1 cellular context compared by ENCODE assay signal in genomic region chr22:21967693-21968271, GRCh38.
A peak's percentile ranks its signal among the peaks of the same experiment; 100 is the strongest.
TF ChIP-seq lines count a peak whose summit lies in the region.

No MANE protein-coding gene starts in this region.

TF ChIP-seq in K562, 482 proteins besides CTCF, POLR2A, EP300 and RAD21 (continued from another document and continues in another):
- TF ChIP-seq RBBP5 (IDR thresholded peaks at IDR 0.05; ENCODE audit: borderline replicate concordance, insufficient read depth, low read length, poor library complexity, severe bottlenecking) (peak; percentile 36), SAFB2 (IDR thresholded peaks at IDR 0.05; ENCODE audit: borderline replicate concordance, low read depth, low read length, severe bottlenecking) (no peak), TRIM24 (IDR thresholded peaks at IDR 0.05) (no peak), ZFX (CRISPR knock-in tag; IDR thresholded peaks at IDR 0.05) (no peak), ZNF764 (CRISPR knock-in tag; IDR thresholded peaks at IDR 0.05; ENCODE audit: low read depth) (no peak), ARID3A (IDR thresholded peaks at IDR 0.05; ENCODE audit: borderline replicate concordance, low read depth, low read length) (no peak), ZNF655 (CRISPR knock-in tag; IDR thresholded peaks at IDR 0.05) (0 out of 2 replicates have a peak, but pooled peaks have one; percentile 46), SRF (CRISPR knock-in tag; IDR thresholded peaks at IDR 0.05) (0 out of 4 replicates have a peak, but pooled peaks of 1 of the 2 experiments have one; percentile 12), ESRRB (CRISPR knock-in tag; IDR thresholded peaks at IDR 0.05; ENCODE audit: borderline replicate concordance) (peak; percentile 72; the same call in 1 of the 2 replicates), SUPT5H (IDR thresholded peaks at IDR 0.05) (peak; percentile 56), NRF1 (conservative IDR thresholded peaks at IDR 0.05 in 1 of 2, IDR thresholded peaks at IDR 0.05 in 1 of 2) (no peak), NKRF (IDR thresholded peaks at IDR 0.05; ENCODE audit: borderline replicate concordance) (no peak), ZNF146 (CRISPR knock-in tag; IDR thresholded peaks at IDR 0.05; ENCODE audit: unreplicated experiment) (no peak), E2F5 (CRISPR knock-in tag; IDR thresholded peaks at IDR 0.05) (no peak), MTA1 (IDR thresholded peaks at IDR 0.05; ENCODE audit: borderline replicate concordance) (no peak), FOXP1 (CRISPR knock-in tag; IDR thresholded peaks at IDR 0.05) (no peak), ZNF263 (CRISPR knock-in tag; IDR thresholded peaks at IDR 0.05; ENCODE audit: borderline replicate concordance) (no peak), PHTF2 (CRISPR knock-in tag; IDR thresholded peaks at IDR 0.05) (no peak), ZFP1 (CRISPR knock-in tag; IDR thresholded peaks at IDR 0.05) (no peak), AFF1 (IDR thresholded peaks at IDR 0.05; ENCODE audit: low read depth in 1 of 2, partially characterized antibody in 2 of 2) (no peak), RUNX1 (IDR thresholded peaks at IDR 0.05; ENCODE audit: low read depth) (no peak), ZNF282 (CRISPR knock-in tag; IDR thresholded peaks at IDR 0.05) (0 out of 2 replicates have a peak, but pooled peaks have one; percentile 18), HNRNPL (IDR thresholded peaks at IDR 0.05; ENCODE audit: low read depth, low read length) (no peak), HMG20A (CRISPR knock-in tag; conservative IDR thresholded peaks at IDR 0.05) (no peak), ARID3B (CRISPR knock-in tag; IDR thresholded peaks at IDR 0.05; ENCODE audit: borderline replicate concordance) (no peak), ZNF224 (CRISPR knock-in tag; IDR thresholded peaks at IDR 0.05) (no peak), IRF2 (CRISPR knock-in tag; IDR thresholded peaks at IDR 0.05) (no peak), PATZ1 (CRISPR knock-in tag; IDR thresholded peaks at IDR 0.05; ENCODE audit: borderline replicate concordance) (no peak), CREB3 (tag; conservative IDR thresholded peaks at IDR 0.05; ENCODE audit: low read depth) (no peak), SIN3A (IDR thresholded peaks at IDR 0.05; ENCODE audit: borderline replicate concordance in 2 of 2, control insufficient read depth in 1 of 2, low read depth in 2 of 2, low read length in 2 of 2) (no peak), ZNF830 (CRISPR knock-in tag; IDR thresholded peaks at IDR 0.05) (no peak), COPS2 (conservative IDR thresholded peaks at IDR 0.05) (no peak), CTCFL (IDR thresholded peaks at IDR 0.05; ENCODE audit: borderline replicate concordance, insufficient read depth, low read depth, low read length, poor library complexity, severe bottlenecking) (no peak), CBFA2T2 (conservative IDR thresholded peaks at IDR 0.05) (no peak), FOXA3 (CRISPR knock-in tag; conservative IDR thresholded peaks at IDR 0.05 in 1 of 2, IDR thresholded peaks at IDR 0.05 in 1 of 2) (0 out of 4 replicates have a peak, but pooled peaks of 1 of the 2 experiments have one; percentile 17), ZNF398 (CRISPR knock-in tag; IDR thresholded peaks at IDR 0.05) (no peak), JUNB (CRISPR knock-in tag; conservative IDR thresholded peaks at IDR 0.05) (0 out of 2 replicates have a peak, but pooled peaks have one; percentile 23), ELF4 (CRISPR knock-in tag; IDR thresholded peaks at IDR 0.05) (no peak), XRCC5 (IDR thresholded peaks at IDR 0.05; ENCODE audit: low read depth, low read length) (no peak), MAFK (IDR thresholded peaks at IDR 0.05; ENCODE audit: low read length) (no peak), SIX5 (IDR thresholded peaks at IDR 0.05; ENCODE audit: borderline replicate concordance in 1 of 2, insufficient read depth in 1 of 2, low read depth in 1 of 2, low read length in 2 of 2) (0 out of 4 replicates have a peak, but pooled peaks of 1 of the 2 experiments have one; percentile 2)
